Comparison of ENCODE assay signal across 9 cellular contexts in genomic region chr9:4832786-4833579, GRCh38. TPM values are rescaled to one million over a fixed set of nuclear protein-coding genes. Genes with fewer than 3 reads are reported as not detected.
DNase-seq lines count a peak whose midpoint lies in the region; ATAC-seq, FAIRE-seq and TF ChIP-seq lines count a peak whose summit lies in the region.
"Had no signal": no experiment of that assay in that cellular context is flagged by ENCODE, and none has a peak within 500 bp of the region (broad histone marks: within the 10 kb centered on the region; RNA-seq: fewer than 3 reads in every experiment).

No MANE protein-coding gene starts in this region.

- peak overlapping the region; percentile 53; the same call in 1 of the 2 replicates for H3K9ac ChIP-seq in HepG2 (ENCODE audit: insufficient read depth, low read depth, low read length)

- TF ChIP-seq EP300 in HepG2 (IDR thresholded peaks at IDR 0.05; ENCODE audit: low read depth in 2 of 2, low read length in 2 of 2) (peak; percentile 37 to 87; a peak in 3 of 4 replicates), HepG2 (CRISPR knock-in tag; IDR thresholded peaks at IDR 0.05; ENCODE audit: borderline replicate concordance) (peak; percentile 83; the same call in 1 of the 2 replicates)

- BruUV-seq in HepG2 (replicated peaks; lab: Mats Ljungman, UMichigan): no TSS peak

- H4K20me1 ChIP-seq in HepG2 (ENCODE audit: insufficient read depth, low read length): no peaks in the 10 kb centered on the region

- no peaks in the 10 kb centered on the region for H3K36me3 Mint-ChIP-seq in natural killer cell treated with Interleukin-12 subunit alpha and Interleukin-12 subunit beta and Interleukin-15 and Interleukin-18, amount 100 ng/mL, for 72 hours
- H3K36me3 Mint-ChIP-seq in natural killer cell (no peaks in the 10 kb centered on the region), type B pancreatic cell (peaks cover 43% of the 10 kb centered on the region)
- peaks cover 61% of the 10 kb centered on the region for H3K36me3 Mint-ChIP-seq in activated naive CD8-positive, alpha-beta T cell treated with anti-CD3 and anti-CD28 coated beads for 36 hours

- CTCF ChIA-PET in HepG2 (lab: Yijun Ruan, JAX; ENCODE audit: low intra/inter-chr PET ratio, low total read pairs): no interaction called here

- peaks cover 21% of the 10 kb centered on the region for H3K79me2 ChIP-seq in HepG2 (ENCODE audit: insufficient read depth, low read length)

- peak overlapping the region; percentile 75 for H3K27ac ChIP-seq in HepG2 (ENCODE audit: extremely low read length, insufficient read depth, low read length)

- POLR2A ChIA-PET in HepG2 (lab: Yijun Ruan, JAX): interaction anchor here (0.7 to 1.9 kb wide), 5 partner anchors 13 to 155 kb away, joined by 3 to 7 read pairs (median 4); partner anchors contain the start of gene RCL1

- H3K27me3 Mint-ChIP-seq in natural killer cell treated with Interleukin-12 subunit alpha and Interleukin-12 subunit beta and Interleukin-15 and Interleukin-18, amount 100 ng/mL, for 72 hours: no peaks in the 10 kb centered on the region
- H3K27me3 Mint-ChIP-seq in natural killer cell (ENCODE audit: low read depth in 2 of 2): no peaks in the 10 kb centered on the region
- H3K27me3 Mint-ChIP-seq in activated naive CD8-positive, alpha-beta T cell treated with anti-CD3 and anti-CD28 coated beads for 36 hours: no peaks in the 10 kb centered on the region
- no peaks in the 10 kb centered on the region for H3K27me3 Mint-ChIP-seq in type B pancreatic cell

- H2AFZ ChIP-seq in HepG2 (ENCODE audit: low read length): no peak overlapping the region

- ATAC-seq in natural killer cell treated with Interleukin-12 subunit alpha and Interleukin-12 subunit beta and Interleukin-15 and Interleukin-18, amount 100 ng/mL, for 72 hours: peak; percentile 36 to 90
- no peak for ATAC-seq in natural killer cell
- peak; percentile 67 for ATAC-seq in HepG2
- ATAC-seq in HG03354 (IDR thresholded peaks at IDR 0.05; ENCODE audit: poor library complexity, severe bottlenecking, unreplicated experiment): no peak
- ATAC-seq in GM21619 (IDR thresholded peaks at IDR 0.05; ENCODE audit: unreplicated experiment): no peak
- no peak for ATAC-seq in GM18867 (IDR thresholded peaks at IDR 0.05; ENCODE audit: unreplicated experiment)

- in situ Hi-C loops in HepG2 (cut with HindIII; ENCODE audit: extremely low pct_ligation_motif_present, low pct_unique_long_range_greater_than_20kb): no loop called here

- intact Hi-C loops in natural killer cell (cut with micrococcal nuclease): no loop called here
- intact Hi-C loops in HepG2 (cut with micrococcal nuclease; ENCODE audit: unreplicated experiment): no loop called here

- no peak for FAIRE-seq in HepG2 (lab: Jason Lieb, UNC)
- FAIRE-seq: H1 had no signal

- TF ChIP-seq RAD21 in HepG2 (CRISPR knock-in tag; IDR thresholded peaks at IDR 0.05): no peak

- H3K27ac Mint-ChIP-seq in natural killer cell treated with Interleukin-12 subunit alpha and Interleukin-12 subunit beta and Interleukin-15 and Interleukin-18, amount 100 ng/mL, for 72 hours: peak overlapping the region; percentile 51 to 55
- H3K27ac Mint-ChIP-seq in natural killer cell: no peak overlapping the region
- H3K27ac Mint-ChIP-seq in activated naive CD8-positive, alpha-beta T cell treated with anti-CD3 and anti-CD28 coated beads for 36 hours: peak overlapping the region; percentile 90
- H3K27ac Mint-ChIP-seq in type B pancreatic cell: peak overlapping the region; percentile 35

- WGBS in HepG2 (ENCODE audit: low lambda C conversion rate): 65% methylated on average over 7 of the region's 7 CpGs

- TF ChIP-seq POLR2A in HepG2 (IDR thresholded peaks at IDR 0.05; ENCODE audit: insufficient read depth in 1 of 2, low read depth in 2 of 2, low read length in 2 of 2): no peak

- H3K27me3 ChIP-seq in HepG2 (ENCODE audit: control insufficient read depth in 1 of 2, insufficient read depth in 2 of 2, low read length in 2 of 2): no peaks in the 10 kb centered on the region

- no peak overlapping the region for H3K4me3 ChIP-seq in HepG2 (replicated peaks in 1 of 3; ENCODE audit: insufficient read depth in 1 of 3, low read depth in 2 of 3, low read length in 3 of 3)

- peaks cover 99% of the 10 kb centered on the region for H3K4me1 ChIP-seq in HepG2 (ENCODE audit: insufficient read depth, low read length)

- peaks cover 0 to 14% of the 10 kb centered on the region in 2 experiments; a peak in 3 of 5 replicates for H3K36me3 ChIP-seq in HepG2 (replicated peaks in 1 of 2; ENCODE audit: control insufficient read depth in 1 of 2, insufficient read depth in 2 of 2, low read length in 2 of 2)

- H3K4me1 Mint-ChIP-seq in natural killer cell treated with Interleukin-12 subunit alpha and Interleukin-12 subunit beta and Interleukin-15 and Interleukin-18, amount 100 ng/mL, for 72 hours (ENCODE audit: low read depth in 2 of 2): peaks cover 12 to 13% of the 10 kb centered on the region in 2 donors
- H3K4me1 Mint-ChIP-seq in natural killer cell (peaks cover 0 to 13% of the 10 kb centered on the region in 2 donors), type B pancreatic cell (ENCODE audit: unreplicated experiment) (no peaks in the 10 kb centered on the region)
- peaks cover 38% of the 10 kb centered on the region for H3K4me1 Mint-ChIP-seq in activated naive CD8-positive, alpha-beta T cell treated with anti-CD3 and anti-CD28 coated beads for 36 hours

- DNase-seq in natural killer cell treated with Interleukin-12 subunit alpha and Interleukin-12 subunit beta and Interleukin-15 and Interleukin-18, amount 100 ng/mL, for 72 hours (ENCODE audit: low spot score): no peak
- no peak for DNase-seq in natural killer cell
- DNase-seq in activated naive CD8-positive, alpha-beta T cell treated with anti-CD3 and anti-CD28 coated beads for 36 hours: peak; percentile 45
- DNase-seq in HepG2 (ENCODE audit: low spot score): peak; percentile 94
- no peak for DNase-seq in type B pancreatic cell (ENCODE audit: extremely low spot score, unreplicated experiment)

- no peaks in the 10 kb centered on the region for H3K9me3 ChIP-seq in HepG2 (ENCODE audit: low read length)

- no peaks in the 10 kb centered on the region for H3K9me3 Mint-ChIP-seq in natural killer cell treated with Interleukin-12 subunit alpha and Interleukin-12 subunit beta and Interleukin-15 and Interleukin-18, amount 100 ng/mL, for 72 hours
- H3K9me3 Mint-ChIP-seq in natural killer cell (no peaks in the 10 kb centered on the region), type B pancreatic cell (no peaks in the 10 kb centered on the region)
- no peaks in the 10 kb centered on the region for H3K9me3 Mint-ChIP-seq in activated naive CD8-positive, alpha-beta T cell treated with anti-CD3 and anti-CD28 coated beads for 36 hours

- H3K4me2 ChIP-seq in HepG2 (ENCODE audit: low read depth, low read length): peak overlapping the region; percentile 29; the same call in 1 of the 2 replicates

- no peak for TF ChIP-seq CTCF in natural killer cell (IDR thresholded peaks at IDR 0.05)
- no peak for TF ChIP-seq CTCF in HepG2 (CRISPR knock-in tag; IDR thresholded peaks at IDR 0.05)
- no peak for TF ChIP-seq CTCF in type B pancreatic cell (conservative IDR thresholded peaks at IDR 0.05)

- no peak overlapping the region for H3K4me3 Mint-ChIP-seq in natural killer cell treated with Interleukin-12 subunit alpha and Interleukin-12 subunit beta and Interleukin-15 and Interleukin-18, amount 100 ng/mL, for 72 hours
- no peak overlapping the region for H3K4me3 Mint-ChIP-seq in natural killer cell
- no peak overlapping the region for H3K4me3 Mint-ChIP-seq in activated naive CD8-positive, alpha-beta T cell treated with anti-CD3 and anti-CD28 coated beads for 36 hours
- no peak overlapping the region for H3K4me3 Mint-ChIP-seq in type B pancreatic cell

TF ChIP-seq in HepG2, 621 proteins besides CTCF, POLR2A, EP300 and RAD21 (continues in another document):
- TF ChIP-seq ZNF782 (CRISPR knock-in tag; IDR thresholded peaks at IDR 0.05; ENCODE audit: borderline replicate concordance) (no peak), ZNF878 (CRISPR knock-in tag; IDR thresholded peaks at IDR 0.05) (peak; percentile 38; the same call in 1 of the 2 replicates), SRSF4 (IDR thresholded peaks at IDR 0.05; ENCODE audit: low read depth, low read length, poor library complexity, severe bottlenecking) (no peak), SALL1 (CRISPR knock-in tag; IDR thresholded peaks at IDR 0.05) (no peak)

RNA-seq across cellular contexts. Expression of gene RCL1, which starts 40.2 kb away (rescaled TPM):
- 10 to 100 TPM; 18.6 to 31.9 TPM for total RNA-seq in natural killer cell treated with Interleukin-12 subunit alpha and Interleukin-12 subunit beta and Interleukin-15 and Interleukin-18, amount 100 ng/mL, for 72 hours
- 10 to 100 TPM; 18.1 to 26.3 (median 23.0) TPM for total RNA-seq in natural killer cell
- total RNA-seq in activated naive CD8-positive, alpha-beta T cell treated with anti-CD3 and anti-CD28 coated beads for 36 hours: 10 to 100 TPM; 37.9 to 38.6 TPM
- 31.6 and 33.9 TPM in 2 replicates for total RNA-seq in HepG2 (2016; rRNA removed; fragmentation: Illumina TruSeq; extraction: Trizol)
- 47.2 and 49.8 TPM in 2 replicates for total RNA-seq in HepG2 (2016; cell fraction: cytosol; rRNA removed; fragmentation: Illumina TruSeq; extraction: Trizol; ENCODE audit: low read depth)
- 32.4 and 35.1 TPM in 2 replicates for total RNA-seq in HepG2 (2016; cell fraction: insoluble cytoplasmic fraction; rRNA removed; fragmentation: Illumina TruSeq; extraction: Trizol)
- 31.7 and 32.8 TPM in 2 replicates for total RNA-seq in HepG2 (2016; cell fraction: membrane; rRNA removed; fragmentation: Illumina TruSeq; extraction: Trizol)
- total RNA-seq in HepG2 (2016; cell fraction: nucleus; rRNA removed; fragmentation: Illumina TruSeq; extraction: Trizol): 28.3 and 32.7 TPM in 2 replicates
- 22.3 and 25.9 TPM in 2 replicates for polyA plus RNA-seq in HepG2 (2011; rRNA removed)
- 16.4 and 27.5 TPM in 2 replicates for polyA plus RNA-seq in HepG2 (2011; cell fraction: cytosol; rRNA removed)
- polyA plus RNA-seq in HepG2 (2011; cell fraction: nucleus; rRNA removed): 21.0 and 22.1 TPM in 2 replicates
- 18.3 and 18.7 TPM in 2 replicates for polyA plus RNA-seq in HepG2 (2012)
- polyA plus RNA-seq in HepG2 (2016; cell fraction: cytosol; fragmentation: Illumina TruSeq; extraction: Trizol; ENCODE audit: low read depth): 3.6 and 6.7 TPM in 2 replicates
- 32.9 and 39.4 TPM in 2 replicates for polyA plus RNA-seq in HepG2 (2016; cell fraction: insoluble cytoplasmic fraction; fragmentation: Illumina TruSeq; extraction: Trizol; ENCODE audit: low read depth)
- 8.3 and 8.4 TPM in 2 replicates for polyA plus RNA-seq in HepG2 (2016; cell fraction: membrane; fragmentation: Illumina TruSeq; extraction: Trizol; ENCODE audit: low read depth)
- polyA plus RNA-seq in HepG2 (2016; cell fraction: nucleus; fragmentation: Illumina TruSeq; extraction: Trizol; ENCODE audit: insufficient read depth, low read depth): 33.7 and 36.4 TPM in 2 replicates
- polyA minus RNA-seq in HepG2 (2011; rRNA and poly(A)+ RNA removed; ENCODE audit: low replicate concordance): 32.3 and 35.4 TPM in 2 replicates
- polyA minus RNA-seq in HepG2 (2011; cell fraction: cytosol; rRNA and poly(A)+ RNA removed): 11.1 and 16.9 TPM in 2 replicates
- polyA minus RNA-seq in HepG2 (2011; cell fraction: nucleus; rRNA and poly(A)+ RNA removed): 66.7 and 69.2 TPM in 2 replicates
- total RNA-seq in type B pancreatic cell (ENCODE audit: low replicate concordance): 12.9 and 15.6 TPM in 2 replicates

Comparison
In these comparisons a context has a peak if more than half of its experiments do, and no peak if none do; other contexts are left out.
1. ATAC-seq: peak in natural killer cell treated with Interleukin-12 subunit alpha and Interleukin-12 subunit beta and Interleukin-15 and Interleukin-18, amount 100 ng/mL, for 72 hours (2 of 2) and HepG2 (single experiment); none in natural killer cell (0 of 3), HG03354 (single experiment), GM21619 (single experiment) and GM18867 (single experiment).
2. H3K27ac Mint-ChIP-seq: peak in natural killer cell treated with Interleukin-12 subunit alpha and Interleukin-12 subunit beta and Interleukin-15 and Interleukin-18, amount 100 ng/mL, for 72 hours (2 of 2), activated naive CD8-positive, alpha-beta T cell treated with anti-CD3 and anti-CD28 coated beads for 36 hours (single experiment) and type B pancreatic cell (single experiment); none in natural killer cell (0 of 2).
3. DNase-seq: peak in activated naive CD8-positive, alpha-beta T cell treated with anti-CD3 and anti-CD28 coated beads for 36 hours (single experiment) and HepG2 (single experiment); none in natural killer cell treated with Interleukin-12 subunit alpha and Interleukin-12 subunit beta and Interleukin-15 and Interleukin-18, amount 100 ng/mL, for 72 hours (single experiment), natural killer cell (single experiment) and type B pancreatic cell (single experiment).